8 cellular contexts compared by ENCODE assay signal in genomic region chr10:110556993-110557601, GRCh38. TPM values are rescaled to one million over a fixed set of nuclear protein-coding genes. Genes with fewer than 3 reads are reported as not detected.
A peak's percentile ranks its signal among the peaks of the same experiment; 100 is the strongest.
DNase-seq lines count a peak whose midpoint lies in the region; ATAC-seq, FAIRE-seq and TF ChIP-seq lines count a peak whose summit lies in the region.

No MANE protein-coding gene starts in this region.

- dilution Hi-C loops in keratinocyte (cut with MboI; ENCODE audit: extremely low pct_ligation_motif_present, low sequenced_read_pairs): loop anchor here (25.0 kb wide), 1 partner anchor 245 kb away; the partner anchor contains the start of gene SMNDC1

- H3K9me3 ChIP-seq in keratinocyte (ENCODE audit: control insufficient read depth, low read depth, low read length): no peaks in the 10 kb centered on the region

- H3K4me3 ChIP-seq in astrocyte of the spinal cord (ENCODE audit: low read depth, low read length) (no peak overlapping the region), keratinocyte (ENCODE audit: control insufficient read depth in 2 of 3, extremely low read depth in 1 of 3, insufficient read depth in 2 of 3, low read depth in 1 of 3, low read length in 3 of 3) (no peak overlapping the region)

- H2AFZ ChIP-seq in keratinocyte (ENCODE audit: control insufficient read depth, low read length): peak overlapping the region; percentile 32

- ATAC-seq in GM18861 (IDR thresholded peaks at IDR 0.05; ENCODE audit: unreplicated experiment) (peak; percentile 77), HG03571 (IDR thresholded peaks at IDR 0.05; ENCODE audit: unreplicated experiment) (peak; percentile 81)

- TF ChIP-seq CTCF in astrocyte of the spinal cord (IDR thresholded peaks at IDR 0.05; ENCODE audit: low read depth, low read length) (peak; percentile 56), keratinocyte (optimal IDR thresholded peaks at IDR 0.05 in 1 of 3, IDR thresholded peaks at IDR 0.05 in 1 of 3, conservative IDR thresholded peaks at IDR 0.05 in 1 of 3; ENCODE audit: extremely low read depth in 1 of 3, insufficient read depth in 2 of 3, low read length in 3 of 3) (peak; percentile 72 to 79 (median 79))

- H3K4me2 ChIP-seq in keratinocyte (ENCODE audit: control insufficient read depth, extremely low read depth, insufficient read depth, low read depth, low read length): no peak overlapping the region

- no peak overlapping the region for H3K9ac ChIP-seq in keratinocyte (ENCODE audit: control insufficient read depth, extremely low read depth, insufficient read depth, low read length)

- no peaks in the 10 kb centered on the region for H3K27me3 ChIP-seq in keratinocyte (ENCODE audit: control insufficient read depth, extremely low read depth, insufficient read depth, low read length)

- no peaks in the 10 kb centered on the region for H3K4me1 ChIP-seq in keratinocyte (ENCODE audit: control insufficient read depth, extremely low read depth, insufficient read depth, low read length)

- in situ Hi-C loops in ACHN (cut with HindIII; ENCODE audit: low pct_ligation_motif_present, low pct_unique_long_range_greater_than_20kb, low sequenced_read_pairs): no loop called here
- in situ Hi-C loops in astrocyte of the spinal cord (cut with HindIII; ENCODE audit: low sequenced_read_pairs): loop anchor here (25.0 kb wide), 1 partner anchor 245 kb away; the partner anchor contains the start of gene SMNDC1

- no peaks in the 10 kb centered on the region for H3K9me1 ChIP-seq in keratinocyte (ENCODE audit: control insufficient read depth, extremely low read depth, insufficient read depth, low read length)

- H4K20me1 ChIP-seq in keratinocyte (ENCODE audit: control insufficient read depth, extremely low read depth, insufficient read depth, low read length): no peaks in the 10 kb centered on the region

- H3K27ac ChIP-seq in keratinocyte (ENCODE audit: control insufficient read depth, insufficient read depth, low read length): no peak overlapping the region

- DNase-seq in ACHN (peak; percentile 65), astrocyte of the spinal cord (ENCODE audit: low read depth, low spot score) (peak; percentile 42), keratinocyte (ENCODE audit: low read depth, low spot score) (no peak), cortex of kidney (lab: John Stamatoyannopoulos, UW) (no peak)
- DNase-seq in stimulated activated CD8-positive, alpha-beta memory T cell treated with anti-CD3 and anti-CD28 coated beads, Interleukin-12 subunit alpha, Interleukin-12 subunit beta, amount 100 ng/mL, for 24 hours (ENCODE audit: extremely low read depth): peak; percentile 15

- FAIRE-seq in TTC549 (lab: Jason Lieb, UNC) (peak; percentile 25), keratinocyte (lab: Jason Lieb, UNC) (peak; percentile 67)

- no peaks in the 10 kb centered on the region for H3K79me2 ChIP-seq in keratinocyte (ENCODE audit: control insufficient read depth, insufficient read depth, low read length)

- H3K36me3 ChIP-seq in keratinocyte (ENCODE audit: control insufficient read depth in 2 of 2, extremely low read depth in 1 of 2, insufficient read depth in 2 of 2, low read length in 2 of 2): no peaks in the 10 kb centered on the region

RNA-seq across cellular contexts. Expression of gene SMC3, which starts 10.4 kb away (rescaled TPM):
- polyA plus RNA-seq in keratinocyte: 6.2 to 16.3 TPM (median 12.2 TPM) in 3 replicates
- polyA plus RNA-seq in keratinocyte (2011; ENCODE audit: low read depth): 76.4 TPM
- 6.2 and 9.8 TPM in 2 replicates for polyA plus RNA-seq in keratinocyte (2011; cell fraction: cytosol; rRNA removed)
- 9.5 and 17.2 TPM in 2 replicates for polyA plus RNA-seq in keratinocyte (2011; cell fraction: nucleus; rRNA removed)
- 15.1 and 21.7 TPM in 2 replicates for polyA plus RNA-seq in keratinocyte (2012; ENCODE audit: low replicate concordance)
- polyA minus RNA-seq in keratinocyte: 1.8 to 8.1 TPM (median 2.2 TPM) in 3 replicates
- polyA minus RNA-seq in keratinocyte (2011; cell fraction: cytosol; rRNA and poly(A)+ RNA removed): 6.1 TPM
- 4.3 and 7.1 TPM in 2 replicates for polyA minus RNA-seq in keratinocyte (2011; cell fraction: nucleus; rRNA and poly(A)+ RNA removed)

RNA-seq across cellular contexts. Expression of gene DUSP5, which starts 59.4 kb away (rescaled TPM):
- 38.0 to 55.5 TPM (median 49.6 TPM) in 3 replicates for polyA plus RNA-seq in keratinocyte
- polyA plus RNA-seq in keratinocyte (2011; ENCODE audit: low read depth): 22.8 TPM
- polyA plus RNA-seq in keratinocyte (2011; cell fraction: cytosol; rRNA removed): 41.9 and 45.2 TPM in 2 replicates
- 50.2 and 50.3 TPM in 2 replicates for polyA plus RNA-seq in keratinocyte (2011; cell fraction: nucleus; rRNA removed)
- 33.6 and 62.0 TPM in 2 replicates for polyA plus RNA-seq in keratinocyte (2012; ENCODE audit: low replicate concordance)
- 95.1 to 130 TPM (median 126 TPM) in 3 replicates for polyA minus RNA-seq in keratinocyte
- 115 TPM for polyA minus RNA-seq in keratinocyte (2011; cell fraction: cytosol; rRNA and poly(A)+ RNA removed)
- 42.7 and 55.8 TPM in 2 replicates for polyA minus RNA-seq in keratinocyte (2011; cell fraction: nucleus; rRNA and poly(A)+ RNA removed)

Comparison
In these comparisons a context has a peak if more than half of its experiments do, and no peak if none do; other contexts are left out.
1. DNase-seq: peak in ACHN (single experiment), astrocyte of the spinal cord (single experiment) and stimulated activated CD8-positive, alpha-beta memory T cell treated with anti-CD3 and anti-CD28 coated beads, Interleukin-12 subunit alpha, Interleukin-12 subunit beta, amount 100 ng/mL, for 24 hours (single experiment); none in keratinocyte (single experiment) and cortex of kidney (single experiment).